ENCODE assay signal across 16 cellular contexts in the genomic region with DNA sequence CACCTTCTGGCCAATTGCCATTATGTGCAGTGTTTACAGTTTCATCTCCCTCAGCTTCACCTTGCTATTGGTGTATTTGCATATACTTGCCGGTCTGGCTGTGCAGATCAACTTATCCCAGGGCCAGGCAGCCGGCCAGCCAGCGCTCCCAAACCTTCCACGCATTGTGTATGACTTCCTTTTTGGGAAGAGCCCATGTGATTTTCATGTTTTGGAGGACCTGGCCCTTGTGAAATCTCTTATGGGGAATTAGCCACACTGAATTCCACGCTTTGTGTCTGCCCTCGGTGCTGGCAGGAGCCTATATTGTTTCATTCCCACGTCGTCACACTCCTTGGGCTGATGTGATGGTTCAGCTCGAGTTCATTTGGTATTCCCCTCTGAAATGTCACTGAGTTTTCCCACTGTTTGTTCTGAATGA. TPM values are rescaled to one million over a fixed set of nuclear protein-coding genes. Genes with fewer than 3 reads are reported as not detected.
DNase-seq lines count a peak whose midpoint lies in the region; ATAC-seq, FAIRE-seq and TF ChIP-seq lines count a peak whose summit lies in the region.
"Had no signal": no experiment of that assay in that cellular context is flagged by ENCODE, and none has a peak within 500 bp of the region (broad histone marks: within the 10 kb centered on the region; RNA-seq: fewer than 3 reads in every experiment).

No MANE protein-coding gene starts in this region.

- H3K9me3 Mint-ChIP-seq in GM23338, result no peaks in the 10 kb centered on the region
- H3K9me3 Mint-ChIP-seq in CD4-positive, alpha-beta T cell, result no peaks in the 10 kb centered on the region

- no peak for FAIRE-seq in GM12892 (lab: Jason Lieb, UNC)
- FAIRE-seq: TTC549 had no signal

- DNase-seq in GM23338 (ENCODE audit: low spot score), result no peak
- peak; percentile 87 for DNase-seq in coronary artery (ENCODE audit: low spot score)
- peak; percentile 59 for DNase-seq in pulmonary artery endothelial cell (ENCODE audit: low read depth, low spot score)
- DNase-seq in GM12892 (ENCODE audit: insufficient read length), result no peak
- no peak for DNase-seq in NCI-H2196 (lab: John Stamatoyannopoulos, UW; ENCODE audit: unreplicated experiment)
- no peak for DNase-seq in brain microvascular endothelial cell
- DNase-seq in CD4-positive, alpha-beta T cell, result no peak
- DNase-seq: DMS 273 treated with DMSO at 0.1 percent for 48 hours; effector memory CD4-positive, alpha-beta T cell; HCEC 1CT; MV-4-11; NCI-H510A; stimulated activated CD8-positive, alpha-beta memory T cell treated with anti-CD3 and anti-CD28 coated beads, Interleukin-4, amount 100 ng/mL, for 48 hours had no signal

- no peaks in the 10 kb centered on the region for H3F3A ChIP-seq in GM23338 (replicated peaks; ENCODE audit: low read depth)

- intact Hi-C loops in CD4-positive, alpha-beta T cell (cut with DNase I, micrococcal nuclease), result no loop called here

- H4K20me1 ChIP-seq in GM23338 (replicated peaks; ENCODE audit: insufficient read depth), result no peaks in the 10 kb centered on the region

- H3K36me3 ChIP-seq in GM23338 (ENCODE audit: insufficient read depth), result no peaks in the 10 kb centered on the region
- H3K36me3 ChIP-seq in brain microvascular endothelial cell (replicated peaks), result no peaks in the 10 kb centered on the region

- H3K9me3 ChIP-seq in CD4-positive, alpha-beta T cell (ENCODE audit: control insufficient read depth, low read length), result no peaks in the 10 kb centered on the region

- H3K4me1 ChIP-seq in GM23338 (ENCODE audit: insufficient read depth), result peaks cover 15% of the 10 kb centered on the region; the same call in 1 of the 2 replicates

- no peaks in the 10 kb centered on the region for H3K36me3 Mint-ChIP-seq in GM23338 (ENCODE audit: low read depth)
- H3K36me3 Mint-ChIP-seq in CD4-positive, alpha-beta T cell (ENCODE audit: low read depth), result no peaks in the 10 kb centered on the region

- H3K4me1 Mint-ChIP-seq in GM23338, result peaks cover 2% of the 10 kb centered on the region; the same call in 1 of the 3 replicates
- H3K4me1 Mint-ChIP-seq in CD4-positive, alpha-beta T cell (ENCODE audit: low read depth), result no peaks in the 10 kb centered on the region

- no peak for ATAC-seq in GM23338
- ATAC-seq in CD4-positive, alpha-beta T cell (ENCODE audit: poor library complexity), result no peak

- peaks cover 3% of the 10 kb centered on the region for H3K27me3 Mint-ChIP-seq in GM23338 (ENCODE audit: insufficient read depth, low read depth, poor library complexity)
- peaks cover 19% of the 10 kb centered on the region for H3K27me3 Mint-ChIP-seq in CD4-positive, alpha-beta T cell

- peaks cover 9% of the 10 kb centered on the region; the same call in 1 of the 2 replicates for H3K9me2 ChIP-seq in GM23338 (ENCODE audit: insufficient read depth)

- CTCF ChIA-PET in CD4-positive, alpha-beta T cell (lab: Charles Lee), result interaction anchor here (1.1 kb wide), 1 partner anchor 57 kb away, joined by 4 read pairs; no protein-coding TSS in a partner anchor

- no peaks in the 10 kb centered on the region for H3K79me2 ChIP-seq in GM23338 (replicated peaks; ENCODE audit: insufficient read depth)
- H3K79me2 ChIP-seq: hepatocyte had no signal

- H3K4me3 ChIP-seq in GM23338 (no peak overlapping the region), coronary artery (no peak overlapping the region), brain microvascular endothelial cell (ENCODE audit: low read depth, low read length) (no peak overlapping the region)
- H3K4me3 ChIP-seq: hepatocyte had no signal

- no peak overlapping the region for H3K27ac ChIP-seq in GM23338 (ENCODE audit: low read depth)
- H3K27ac ChIP-seq in coronary artery, result peak overlapping the region; percentile 58 to 84
- H3K27ac ChIP-seq in layer of hippocampus (ENCODE audit: low read depth, low read length), result peak overlapping the region; percentile 16
- H3K27ac ChIP-seq in brain microvascular endothelial cell, result no peak overlapping the region
- no peak overlapping the region for H3K27ac ChIP-seq in CD4-positive, alpha-beta T cell (ENCODE audit: low read depth, low read length)
- H3K27ac ChIP-seq: hepatocyte had no signal

- no peak overlapping the region for H3K27ac Mint-ChIP-seq in GM23338
- H3K27ac Mint-ChIP-seq in CD4-positive, alpha-beta T cell, result no peak overlapping the region

- in situ Hi-C loops in brain microvascular endothelial cell (cut with HindIII; ENCODE audit: low pct_ligation_motif_present, low sequenced_read_pairs), result no loop called here

- H2AFZ ChIP-seq in GM23338, result peak overlapping the region; percentile 85
- H2AFZ ChIP-seq: hepatocyte had no signal

- no peak for TF ChIP-seq CTCF in GM23338 (conservative IDR thresholded peaks at IDR 0.05; ENCODE audit: low read depth in 2 of 2)
- no peak for TF ChIP-seq CTCF in coronary artery (IDR thresholded peaks at IDR 0.05)
- TF ChIP-seq CTCF in brain microvascular endothelial cell (IDR thresholded peaks at IDR 0.05; ENCODE audit: low read depth, low read length, missing control alignments), result no peak
- no peak for TF ChIP-seq CTCF in CD4-positive, alpha-beta T cell (IDR thresholded peaks at IDR 0.05)

- TF ChIP-seq POLR2A in GM12892 (IDR thresholded peaks at IDR 0.05; ENCODE audit: low read depth, low read length), result no peak

- POLR2A ChIA-PET in CD4-positive, alpha-beta T cell (lab: Charles Lee), result no interaction called here

- H3K27me3 ChIP-seq in GM23338 (ENCODE audit: insufficient read depth) (peaks cover 10% of the 10 kb centered on the region), layer of hippocampus (ENCODE audit: control insufficient read depth, insufficient read depth, low read length) (no peaks in the 10 kb centered on the region), brain microvascular endothelial cell (replicated peaks) (peaks cover 2% of the 10 kb centered on the region)
- H3K27me3 ChIP-seq in CD4-positive, alpha-beta T cell (ENCODE audit: control insufficient read depth, insufficient read depth, low read length), result peaks cover 34% of the 10 kb centered on the region

- H3K4me2 ChIP-seq in GM23338, result no peak overlapping the region
- H3K4me2 ChIP-seq: hepatocyte had no signal

- H3K4me3 Mint-ChIP-seq in GM23338, result no peak overlapping the region
- H3K4me3 Mint-ChIP-seq in CD4-positive, alpha-beta T cell, result no peak overlapping the region

TF ChIP-seq in GM23338, 12 proteins besides CTCF, POLR2A, EP300 and RAD21 (continues in another document):
- TF ChIP-seq ZNF331 (CRISPR knock-in tag; IDR thresholded peaks at IDR 0.05; ENCODE audit: low read depth) (no peak), EZH2phosphoT487 (IDR thresholded peaks at IDR 0.05; ENCODE audit: unreplicated experiment) (no peak), ZNF114 (CRISPR knock-in tag; IDR thresholded peaks at IDR 0.05) (no peak)

RNA-seq across cellular contexts. Expression of a gene that starts 6.0 kb away (rescaled TPM):
- 18.0 and 19.5 TPM in 2 replicates for total RNA-seq in GM23338 (2014; rRNA removed; shearing (Covaris generic))
- 8.3 and 8.5 TPM in 2 replicates for polyA plus RNA-seq in GM23338 (2016; fragmentation: Nextera tagmentation; extraction: Ambion mirVana)
- 60.5 and 78.9 TPM in 2 replicates for total RNA-seq in pulmonary artery endothelial cell
- 0.87 TPM for polyA plus RNA-seq in GM12892 (2012; ENCODE audit: missing spikeins)
- not detected for total RNA-seq in CD4-positive, alpha-beta T cell

Comparison
In these comparisons a context has a peak if more than half of its experiments do, and no peak if none do; other contexts are left out.
1. DNase-seq: peak in coronary artery (single experiment) and pulmonary artery endothelial cell (single experiment); none in GM23338 (single experiment), GM12892 (single experiment), NCI-H2196 (single experiment), brain microvascular endothelial cell (single experiment) and CD4-positive, alpha-beta T cell (0 of 10).
2. H3K27ac ChIP-seq: peak in coronary artery (2 of 2) and layer of hippocampus (single experiment); none in GM23338 (single experiment), brain microvascular endothelial cell (single experiment) and CD4-positive, alpha-beta T cell (single experiment).
3. RNA of a gene that starts 6.0 kb away (total RNA-seq): 60.5 to 78.9 TPM in pulmonary artery endothelial cell and 18.0 to 19.5 TPM in GM23338; not detected in CD4-positive, alpha-beta T cell; every median in the first group is over 10 times any median in the second.